ENCODE assay signal across 26 cellular contexts in genomic region chr6:46215777-46216176, GRCh38. TPM values are rescaled to one million over a fixed set of nuclear protein-coding genes. Genes with fewer than 3 reads are reported as not detected.
"Had no signal": no experiment of that assay in that cellular context is flagged by ENCODE, and none has a peak within 500 bp of the region (broad histone marks: within the 10 kb centered on the region; RNA-seq: fewer than 3 reads in every experiment).

No MANE protein-coding gene starts in this region.

- H3K4me1 Mint-ChIP-seq: neural crest cell had no signal

- H2AFZ ChIP-seq: parathyroid adenoma had no signal

- H3K4me2 ChIP-seq: smooth muscle cell had no signal

- H3K36me3 Mint-ChIP-seq: mesothelial cell of epicardium; naive B cell; natural killer cell treated with Interleukin-12 subunit alpha and Interleukin-12 subunit beta and Interleukin-15 and Interleukin-18, amount 100 ng/mL, for 72 hours; type B pancreatic cell had no signal

- H3K9me3 Mint-ChIP-seq: mesothelial cell of epicardium; natural killer cell treated with Interleukin-12 subunit alpha and Interleukin-12 subunit beta and Interleukin-15 and Interleukin-18, amount 100 ng/mL, for 72 hours; neural crest cell; type B pancreatic cell had no signal

- H3K4me3 ChIP-seq: mucosa of descending colon, smooth muscle cell, stomach, thyroid gland had no signal

- H3K27me3 ChIP-seq: neutrophil, stomach, thyroid gland had no signal

- H3K4me3 Mint-ChIP-seq: mesothelial cell of epicardium; naive B cell; natural killer cell treated with Interleukin-12 subunit alpha and Interleukin-12 subunit beta and Interleukin-15 and Interleukin-18, amount 100 ng/mL, for 72 hours; neural crest cell; type B pancreatic cell had no signal

- FAIRE-seq: frontal cortex, keratinocyte, urothelium cell line had no signal

- H3K9me3 ChIP-seq: mucosa of descending colon, neutrophil, stomach, thyroid gland had no signal

- H3K27me3 Mint-ChIP-seq: naive B cell; natural killer cell treated with Interleukin-12 subunit alpha and Interleukin-12 subunit beta and Interleukin-15 and Interleukin-18, amount 100 ng/mL, for 72 hours; progenitor cell of endocrine pancreas; type B pancreatic cell had no signal

- H3K79me2 ChIP-seq: parathyroid adenoma had no signal

- ATAC-seq: mucosa of descending colon; natural killer cell treated with Interleukin-12 subunit alpha and Interleukin-12 subunit beta and Interleukin-15 and Interleukin-18, amount 100 ng/mL, for 72 hours; sciatic nerve had no signal

- H3K27ac Mint-ChIP-seq: mesothelial cell of epicardium; natural killer cell treated with Interleukin-12 subunit alpha and Interleukin-12 subunit beta and Interleukin-15 and Interleukin-18, amount 100 ng/mL, for 72 hours; progenitor cell of endocrine pancreas; type B pancreatic cell had no signal

- H3K4me1 ChIP-seq: parathyroid adenoma, stomach had no signal

- DNase-seq: cortex of kidney; head of caudate nucleus; mesenchymal stem cell; mucosa of descending colon; naive B cell; stimulated activated CD4-positive, alpha-beta T cell treated with anti-CD3 and anti-CD28 coated beads, Interleukin-12 subunit alpha, Interleukin-12 subunit beta, amount 100 ng/mL, for 4 hours; stimulated activated CD4-positive, alpha-beta T cell treated with anti-CD3 and anti-CD28 coated beads, Interleukin-1b, Interleukin-23, amount 100 ng/mL, for 48 hours; stimulated activated CD4-positive, alpha-beta T cell treated with anti-CD3 and anti-CD28 coated beads, Interleukin-4, amount 100 ng/mL, for 1 hour; stimulated activated CD8-positive, alpha-beta memory T cell treated with anti-CD3 and anti-CD28 coated beads, Interleukin-4, amount 100 ng/mL, for 48 hours; stimulated activated naive CD4-positive, alpha-beta T cell treated with Interleukin-2 at 50 U/mL for 16 hours; stomach; thyroid gland had no signal

- H3K27ac ChIP-seq: neutrophil, parathyroid adenoma, stomach, thyroid gland had no signal

- H3K36me3 ChIP-seq: neutrophil, stomach, thyroid gland had no signal

- H3K9ac ChIP-seq: parathyroid adenoma had no signal

RNA-seq across cellular contexts. Expression of gene ENPP5, which starts 45.0 kb away (rescaled TPM):
- total RNA-seq: glomerular endothelial cell, lung microvascular endothelial cell had no signal
